ENCODE assay signal across 34 cellular contexts in the genomic region with DNA sequence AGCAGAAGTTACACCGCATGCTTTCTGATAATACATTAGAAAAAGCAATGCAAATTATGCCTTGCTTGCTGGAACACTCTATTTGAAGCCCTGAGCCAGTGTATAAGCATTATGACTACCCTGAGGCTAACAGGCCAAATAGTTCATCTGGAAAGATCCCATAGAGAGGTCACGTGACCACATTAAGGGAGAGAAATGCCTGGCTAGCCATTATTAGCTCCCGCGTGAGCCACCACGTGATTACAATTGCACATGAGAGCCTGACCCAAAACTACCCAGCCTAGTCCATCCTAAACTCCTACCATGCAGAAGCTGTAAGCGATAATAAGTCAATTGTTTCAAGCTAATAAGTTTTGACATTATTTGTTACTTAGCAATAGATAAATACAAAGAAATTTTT.
"Had no signal": no experiment of that assay in that cellular context is flagged by ENCODE, and none has a peak within 500 bp of the region (broad histone marks: within the 10 kb centered on the region; RNA-seq: fewer than 3 reads in every experiment).

No MANE protein-coding gene starts in this region.

- H3K27me3 Mint-ChIP-seq: activated CD4-positive, alpha-beta T cell treated with anti-CD3 and anti-CD28 coated beads, Interleukin-2, amount 10 ng/mL, durations not matched to agents 24 days and 14 days; activated CD8-positive, alpha-beta T cell treated with anti-CD3 and anti-CD28 coated beads for 36 hours; activated naive CD4-positive, alpha-beta T cell treated with anti-CD3 and anti-CD28 coated beads, Interleukin-2, amount 50 U/mL, for 24 hours; activated naive CD8-positive, alpha-beta T cell treated with anti-CD3 and anti-CD28 coated beads, Interleukin-2, amount 10 ng/mL, durations not matched to agents 7 days and 5 days; central memory CD8-positive, alpha-beta T cell had no signal

- H3K4me1 Mint-ChIP-seq: activated CD4-positive, alpha-beta T cell treated with anti-CD3 and anti-CD28 coated beads, Interleukin-2, amount 10 ng/mL, durations not matched to agents 24 days and 14 days; activated naive CD4-positive, alpha-beta T cell treated with anti-CD3 and anti-CD28 coated beads, Interleukin-2, amount 50 U/mL, for 24 hours; activated naive CD8-positive, alpha-beta T cell treated with anti-CD3 and anti-CD28 coated beads, Interleukin-2, amount 10 ng/mL, durations not matched to agents 7 days and 5 days; central memory CD8-positive, alpha-beta T cell had no signal

- H3K4me3 ChIP-seq: ascending aorta, cardiac muscle cell, MG63, Peyer's patch, SK-N-MC had no signal

- H3K36me3 ChIP-seq: ascending aorta, cardiac muscle cell, MG63, Peyer's patch, WERI-Rb-1 had no signal

- H3K9me3 ChIP-seq: ascending aorta, MG63, Peyer's patch had no signal

- ATAC-seq: activated CD8-positive, alpha-beta T cell treated with anti-CD3 and anti-CD28 coated beads for 36 hours; PC-3 had no signal

- DNase-seq: activated CD4-positive, alpha-beta T cell treated with anti-CD3 and anti-CD28 coated beads, Interleukin-2, amount 10 ng/mL, durations not matched to agents 24 days and 14 days; activated CD4-positive, alpha-beta T cell treated with anti-CD3 and anti-CD28 coated beads, Interleukin-2, amount 50 U/mL, for 4 hours; activated CD4-positive, CD25-positive, alpha-beta regulatory T cell; activated CD8-positive, alpha-beta T cell treated with anti-CD3 and anti-CD28 coated beads for 36 hours; activated gamma-delta T cell; activated naive CD4-positive, alpha-beta T cell treated with Interleukin-2 at 50 U/mL for 16 hours; activated naive CD8-positive, alpha-beta T cell treated with anti-CD3 and anti-CD28 coated beads, Interleukin-2, amount 10 ng/mL, durations not matched to agents 7 days and 5 days; activated T-cell treated with anti-CD3 and anti-CD28 coated beads, Interleukin-2, amount 50 U/mL, for 1 hour; amygdala; Kasumi-1; KG1; MG63; NCI-H1048; NCI-H1105 treated with DMSO at 0.1 percent for 48 hours; NCI-H1436; NCI-H1694; NCI-H1930; NCI-H2081 treated with DMSO at 0.1 percent for 48 hours; NCI-H226; NCI-H446 treated with DMSO at 0.1 percent for 48 hours; NCI-H524; NCI-H69; PC-3; Peyer's patch; RPMI8226; SIG-M5; T1000; WERI-Rb-1 had no signal

- H3K36me3 Mint-ChIP-seq: activated naive CD4-positive, alpha-beta T cell treated with anti-CD3 and anti-CD28 coated beads, Interleukin-2, amount 50 U/mL, for 24 hours; activated naive CD8-positive, alpha-beta T cell treated with anti-CD3 and anti-CD28 coated beads, Interleukin-2, amount 10 ng/mL, durations not matched to agents 7 days and 5 days had no signal

- H3K4me1 ChIP-seq: ascending aorta, Peyer's patch had no signal

- H3K27me3 ChIP-seq: ascending aorta, cardiac muscle cell, MG63, Peyer's patch had no signal

- H3K27ac ChIP-seq: ascending aorta, cardiac muscle cell, Peyer's patch, SK-N-MC, WERI-Rb-1 had no signal

- H3K9me3 Mint-ChIP-seq: activated CD4-positive, alpha-beta T cell treated with anti-CD3 and anti-CD28 coated beads, Interleukin-2, amount 10 ng/mL, durations not matched to agents 24 days and 14 days; activated CD8-positive, alpha-beta T cell treated with anti-CD3 and anti-CD28 coated beads for 36 hours; activated naive CD8-positive, alpha-beta T cell treated with anti-CD3 and anti-CD28 coated beads, Interleukin-2, amount 10 ng/mL, durations not matched to agents 7 days and 5 days; activated T-helper 2 cell treated with anti-CD3 and anti-CD28 coated beads, Interferon-gamma antibody, Interleukin-2, Interleukin-4, amounts not matched to agents 10 μg/mL and 5 μg/mL and 100 μg/mL, durations not matched to agents 14 hours and 24 hours and 36 hours had no signal

- H3K27ac Mint-ChIP-seq: activated CD4-positive, alpha-beta T cell treated with anti-CD3 and anti-CD28 coated beads, Interleukin-2, amount 10 ng/mL, durations not matched to agents 24 days and 14 days; activated CD8-positive, alpha-beta T cell treated with anti-CD3 and anti-CD28 coated beads for 36 hours; activated naive CD4-positive, alpha-beta T cell treated with anti-CD3 and anti-CD28 coated beads, Interleukin-2, amount 50 U/mL, for 24 hours; activated naive CD8-positive, alpha-beta T cell treated with anti-CD3 and anti-CD28 coated beads, Interleukin-2, amount 10 ng/mL, durations not matched to agents 7 days and 5 days; activated T-helper 2 cell treated with anti-CD3 and anti-CD28 coated beads, Interferon-gamma antibody, Interleukin-2, Interleukin-4, amounts not matched to agents 10 μg/mL and 5 μg/mL and 100 μg/mL, durations not matched to agents 14 hours and 24 hours and 36 hours had no signal

- H3K4me3 Mint-ChIP-seq: activated CD4-positive, alpha-beta T cell treated with anti-CD3 and anti-CD28 coated beads, Interleukin-2, amount 10 ng/mL, durations not matched to agents 24 days and 14 days; activated CD8-positive, alpha-beta T cell treated with anti-CD3 and anti-CD28 coated beads for 36 hours; activated naive CD4-positive, alpha-beta T cell treated with anti-CD3 and anti-CD28 coated beads, Interleukin-2, amount 50 U/mL, for 24 hours; activated naive CD8-positive, alpha-beta T cell treated with anti-CD3 and anti-CD28 coated beads, Interleukin-2, amount 10 ng/mL, durations not matched to agents 7 days and 5 days; central memory CD8-positive, alpha-beta T cell had no signal
